In the genomic region with DNA sequence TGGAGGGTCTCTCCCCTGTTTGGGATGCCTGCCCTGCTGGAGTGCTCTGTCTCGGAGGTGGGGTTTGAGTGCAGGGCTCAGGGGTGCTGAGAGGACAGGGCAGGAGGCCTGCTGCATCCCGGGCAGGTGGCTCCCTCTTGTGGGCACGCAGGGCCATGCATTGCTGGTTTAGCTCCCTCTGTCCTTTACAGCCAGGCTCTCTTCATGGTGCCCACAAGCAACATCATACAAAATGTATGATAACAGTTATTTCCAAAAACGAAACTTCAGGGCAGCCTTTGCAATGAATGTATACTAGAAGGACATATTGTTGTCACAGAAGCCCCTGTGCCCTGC, we compare ENCODE assay signal across 9 cellular contexts. TPM values are rescaled to one million over a fixed set of nuclear protein-coding genes. Genes with fewer than 3 reads are reported as not detected.
A peak's percentile ranks its signal among the peaks of the same experiment; 100 is the strongest.
DNase-seq lines count a peak whose midpoint lies in the region; ATAC-seq, FAIRE-seq and TF ChIP-seq lines count a peak whose summit lies in the region.
"Not testable (repeated sequence)": the region's sequence is repeated elsewhere in the genome, so short reads cannot be mapped to it uniquely, and the experiment has no call there.
"Had no signal": no experiment of that assay in that cellular context is flagged by ENCODE, and none has a peak within 500 bp of the region (broad histone marks: within the 10 kb centered on the region; RNA-seq: fewer than 3 reads in every experiment).

No MANE protein-coding gene starts in this region.

- not testable (repeated sequence) for H3K27me3 Mint-ChIP-seq in HFFc6 (ENCODE audit: insufficient read depth)

- not testable (repeated sequence) for H3K36me3 ChIP-seq in PC-3 (ENCODE audit: low read depth, low read length); keratinocyte (ENCODE audit: control insufficient read depth in 2 of 2, extremely low read depth in 1 of 2, insufficient read depth in 2 of 2, low read length in 2 of 2); testis (ENCODE audit: low read depth, missing control alignments)

- H2AFZ ChIP-seq in PC-3 (ENCODE audit: low read length); keratinocyte (ENCODE audit: control insufficient read depth, low read length): not testable (repeated sequence)

- H3K9me3 ChIP-seq in PC-3 (ENCODE audit: low read length); keratinocyte (ENCODE audit: control insufficient read depth, low read depth, low read length); testis: not testable (repeated sequence)

- not testable (repeated sequence) for H3K9me3 Mint-ChIP-seq in HFFc6

- FAIRE-seq in keratinocyte (lab: Jason Lieb, UNC), result peak; percentile 75

- not testable (repeated sequence) for H3K4me1 Mint-ChIP-seq in HFFc6 (ENCODE audit: low read depth)

- not testable (repeated sequence) for H3K9me2 ChIP-seq in PC-3 (replicated peaks; ENCODE audit: low read length)

- DNase-seq in HFFc6; PC-3; keratinocyte (ENCODE audit: low read depth, low spot score): not testable (repeated sequence)
- DNase-seq in activated CD8-positive, alpha-beta memory T cell treated with anti-CD3 and anti-CD28 coated beads, Interleukin-2, amount 50 U/mL, for 4 hours, result peak; percentile 62
- DNase-seq in central memory CD4-positive, alpha-beta T cell, result peak; percentile 56
- DNase-seq in sciatic nerve (ENCODE audit: low spot score) (peak; percentile 77), testis (peak; percentile 86)

- not testable (repeated sequence) for H3K27ac ChIP-seq in PC-3 (ENCODE audit: low read length); keratinocyte (ENCODE audit: control insufficient read depth, insufficient read depth, low read length); testis

- not testable (repeated sequence) for H3K9ac ChIP-seq in PC-3 (ENCODE audit: low read length); keratinocyte (ENCODE audit: control insufficient read depth, extremely low read depth, insufficient read depth, low read length)

- not testable (repeated sequence) for H3K36me3 Mint-ChIP-seq in HFFc6 (ENCODE audit: low read depth)

- dilution Hi-C loops in keratinocyte (cut with MboI; ENCODE audit: extremely low pct_ligation_motif_present, low sequenced_read_pairs), result not testable (repeated sequence)

- not testable (repeated sequence) for H3K79me2 ChIP-seq in PC-3 (ENCODE audit: low read length); keratinocyte (ENCODE audit: control insufficient read depth, insufficient read depth, low read length)

- H4K20me1 ChIP-seq in PC-3 (ENCODE audit: low read length); keratinocyte (ENCODE audit: control insufficient read depth, extremely low read depth, insufficient read depth, low read length): not testable (repeated sequence)

- H3F3A ChIP-seq in PC-3 (ENCODE audit: low read length, unreplicated experiment), result not testable (repeated sequence)

- H3K4me3 Mint-ChIP-seq in HFFc6, result not testable (repeated sequence)

- H3K9me1 ChIP-seq in keratinocyte (ENCODE audit: control insufficient read depth, extremely low read depth, insufficient read depth, low read length), result not testable (repeated sequence)

- peak; percentile 22; the same call in 1 of the 2 replicates for TF ChIP-seq CTCF in GM12874 (IDR thresholded peaks at IDR 0.05; ENCODE audit: insufficient read depth, low read depth, low read length)
- TF ChIP-seq CTCF in HFFc6 (IDR thresholded peaks at IDR 0.05), result peak; percentile 57
- TF ChIP-seq CTCF in PC-3 (conservative IDR thresholded peaks at IDR 0.05; ENCODE audit: low read depth, low read length), result 0 out of 2 replicates have a peak, but pooled peaks have one; percentile 14
- TF ChIP-seq CTCF in keratinocyte (optimal IDR thresholded peaks at IDR 0.05 in 1 of 3, IDR thresholded peaks at IDR 0.05 in 1 of 3, conservative IDR thresholded peaks at IDR 0.05 in 1 of 3; ENCODE audit: extremely low read depth in 1 of 3, insufficient read depth in 2 of 3, low read length in 3 of 3), result not testable (repeated sequence)
- peak in 1 of 3 experiments; percentile 36 for TF ChIP-seq CTCF in testis (IDR thresholded peaks at IDR 0.05)

- intact Hi-C loops in PC-3 (cut with micrococcal nuclease); sciatic nerve (cut with DNase I); testis (cut with DNase I; ENCODE audit: low total_unique reads): not testable (repeated sequence)

- BruUV-seq in PC-3 (replicated peaks; lab: Mats Ljungman, UMichigan), result TSS peak; percentile 16

- CTCF ChIA-PET in PC-3 (lab: Charles Lee), result not testable (repeated sequence)

- H3K4me1 ChIP-seq in PC-3 (ENCODE audit: insufficient read depth, low read length); keratinocyte (ENCODE audit: control insufficient read depth, extremely low read depth, insufficient read depth, low read length); testis: not testable (repeated sequence)

- TF ChIP-seq POLR2A in testis (IDR thresholded peaks at IDR 0.05), result not testable (repeated sequence)

- H3K4me2 ChIP-seq in PC-3 (ENCODE audit: low read length); keratinocyte (ENCODE audit: control insufficient read depth, extremely low read depth, insufficient read depth, low read depth, low read length): not testable (repeated sequence)

- H3K27ac Mint-ChIP-seq in HFFc6, result not testable (repeated sequence)

- H3K27me3 ChIP-seq in PC-3 (ENCODE audit: low read length); keratinocyte (ENCODE audit: control insufficient read depth, extremely low read depth, insufficient read depth, low read length); testis: not testable (repeated sequence)

- POLR2A ChIA-PET in PC-3 (lab: Charles Lee; ENCODE audit: unreplicated experiment), result not testable (repeated sequence)

- WGBS in testis, 2 donors, result 7% methylated on average over 2 of the region's 4 CpGs; no CpG with 5 or more reads in 1 of the 2 donors

- peak; percentile 99 for ATAC-seq in PC-3
- peak; percentile 89 for ATAC-seq in sciatic nerve

- H3K4me3 ChIP-seq in PC-3 (ENCODE audit: low read length); keratinocyte (ENCODE audit: control insufficient read depth in 2 of 3, extremely low read depth in 1 of 3, insufficient read depth in 2 of 3, low read depth in 1 of 3, low read length in 3 of 3); testis: not testable (repeated sequence)

RNA-seq across cellular contexts. Expression of a gene that starts 22.9 kb away (rescaled TPM):
- 10 to 100 TPM; 34.2 to 43.8 (median 37.0) TPM for total RNA-seq in HFFc6 (2021; fragmentation: NEBNext Ultra II Directional; extraction: Animal tissue kit (Norgen Biotek cat#: 25700))
- 13.7 and 18.9 TPM in 2 replicates for total RNA-seq in PC-3 (2014; rRNA removed)
- 23.4 to 27.2 TPM (median 23.6 TPM) in 3 replicates for polyA plus RNA-seq in keratinocyte
- polyA plus RNA-seq in keratinocyte (2011; ENCODE audit: low read depth), result 10.4 TPM
- polyA plus RNA-seq in keratinocyte (2011; cell fraction: cytosol; rRNA removed), result 16.0 and 32.3 TPM in 2 replicates
- 42.7 and 47.8 TPM in 2 replicates for polyA plus RNA-seq in keratinocyte (2011; cell fraction: nucleus; rRNA removed)
- polyA plus RNA-seq in keratinocyte (2012; ENCODE audit: low replicate concordance), result 13.2 and 14.3 TPM in 2 replicates
- polyA minus RNA-seq in keratinocyte, result 21.9 to 44.1 TPM (median 37.6 TPM) in 3 replicates
- 18.0 TPM for polyA minus RNA-seq in keratinocyte (2011; cell fraction: cytosol; rRNA and poly(A)+ RNA removed)
- 25.7 and 39.8 TPM in 2 replicates for polyA minus RNA-seq in keratinocyte (2011; cell fraction: nucleus; rRNA and poly(A)+ RNA removed)
- 46.3 TPM for total RNA-seq in sciatic nerve
- 10 to 100 TPM; 61.1 to 75.3 TPM for total RNA-seq in testis
- polyA plus RNA-seq in testis (ENCODE audit: insufficient read depth, low read depth, low replicate concordance), result 53.0 TPM

RNA-seq across cellular contexts. Expression of a gene that starts 29.6 kb away (rescaled TPM):
- not detected for total RNA-seq in HFFc6 (2021; fragmentation: NEBNext Ultra II Directional; extraction: Animal tissue kit (Norgen Biotek cat#: 25700))
- 0.46 TPM in 1 of 2 replicates, not detected in the other for total RNA-seq in PC-3 (2014; rRNA removed)
- not detected in 3 replicates for polyA plus RNA-seq in keratinocyte
- polyA plus RNA-seq in keratinocyte (2011; ENCODE audit: low read depth), result not detected
- not detected in 2 replicates for polyA plus RNA-seq in keratinocyte (2011; cell fraction: cytosol; rRNA removed)
- not detected in 2 replicates for polyA plus RNA-seq in keratinocyte (2011; cell fraction: nucleus; rRNA removed)
- 1.5 and 2.8 TPM in 2 replicates for polyA plus RNA-seq in keratinocyte (2012; ENCODE audit: low replicate concordance)
- 0.33 TPM in 1 of 3 replicates, not detected in the others for polyA minus RNA-seq in keratinocyte
- polyA minus RNA-seq in keratinocyte (2011; cell fraction: cytosol; rRNA and poly(A)+ RNA removed), result not detected
- polyA minus RNA-seq in keratinocyte (2011; cell fraction: nucleus; rRNA and poly(A)+ RNA removed), result not detected in 2 replicates
- total RNA-seq in sciatic nerve, result not detected
- total RNA-seq in testis, result 1 to 10 TPM; 5.4 to 5.5 TPM
- 1.6 TPM for polyA plus RNA-seq in testis (ENCODE audit: insufficient read depth, low read depth, low replicate concordance)
- total RNA-seq: dermis microvascular lymphatic vessel endothelial cell had no signal

RNA-seq across cellular contexts. Expression of a gene that starts 40.6 kb away (rescaled TPM):
- total RNA-seq in HFFc6 (2021; fragmentation: NEBNext Ultra II Directional; extraction: Animal tissue kit (Norgen Biotek cat#: 25700)), result 10 to 100 TPM; 15.6 to 19.3 (median 18.6) TPM
- 50.3 and 62.8 TPM in 2 replicates for total RNA-seq in PC-3 (2014; rRNA removed)
- 8.9 to 26.3 TPM (median 12.0 TPM) in 3 replicates for polyA plus RNA-seq in keratinocyte
- 5.7 TPM for polyA plus RNA-seq in keratinocyte (2011; ENCODE audit: low read depth)
- polyA plus RNA-seq in keratinocyte (2011; cell fraction: cytosol; rRNA removed), result 4.4 and 8.3 TPM in 2 replicates
- polyA plus RNA-seq in keratinocyte (2011; cell fraction: nucleus; rRNA removed), result 56.9 and 74.4 TPM in 2 replicates
- polyA plus RNA-seq in keratinocyte (2012; ENCODE audit: low replicate concordance), result 9.4 and 10.2 TPM in 2 replicates
- 11.3 to 14.6 TPM (median 12.1 TPM) in 3 replicates for polyA minus RNA-seq in keratinocyte
- 26.7 TPM for polyA minus RNA-seq in keratinocyte (2011; cell fraction: cytosol; rRNA and poly(A)+ RNA removed)
- polyA minus RNA-seq in keratinocyte (2011; cell fraction: nucleus; rRNA and poly(A)+ RNA removed), result 23.6 and 25.0 TPM in 2 replicates
- 38.5 TPM for total RNA-seq in sciatic nerve
- total RNA-seq in testis, result 10 to 100 TPM; 72.8 to 78.8 TPM
- polyA plus RNA-seq in testis (ENCODE audit: insufficient read depth, low read depth, low replicate concordance), result 58.6 TPM

RNA-seq across cellular contexts. Expression of a gene that starts 47.0 kb away (rescaled TPM):
- 100 to 1,000 TPM; 303 to 341 (median 309) TPM for total RNA-seq in HFFc6 (2021; fragmentation: NEBNext Ultra II Directional; extraction: Animal tissue kit (Norgen Biotek cat#: 25700))
- total RNA-seq in PC-3 (2014; rRNA removed) (67.4 and 80.2 TPM in 2 replicates), sciatic nerve (134 TPM), testis (100 to 1,000 TPM; 180 to 190 TPM)
- polyA plus RNA-seq in keratinocyte (10.6 to 109 TPM (median 11.4 TPM) in 3 replicates), testis (ENCODE audit: insufficient read depth, low read depth, low replicate concordance) (182 TPM)
- 169 TPM for polyA plus RNA-seq in keratinocyte (2011; ENCODE audit: low read depth)
- 40.0 and 100 TPM in 2 replicates for polyA plus RNA-seq in keratinocyte (2011; cell fraction: cytosol; rRNA removed)
- polyA plus RNA-seq in keratinocyte (2011; cell fraction: nucleus; rRNA removed), result 79.4 and 81.9 TPM in 2 replicates
- 218 and 435 TPM in 2 replicates for polyA plus RNA-seq in keratinocyte (2012; ENCODE audit: low replicate concordance)
- polyA minus RNA-seq in keratinocyte, result 17.6 to 114 TPM (median 20.6 TPM) in 3 replicates
- 241 TPM for polyA minus RNA-seq in keratinocyte (2011; cell fraction: cytosol; rRNA and poly(A)+ RNA removed)
- 36.1 and 43.0 TPM in 2 replicates for polyA minus RNA-seq in keratinocyte (2011; cell fraction: nucleus; rRNA and poly(A)+ RNA removed)
